ENCODE assay signal across 8 cellular contexts in genomic region chr1:109398343-109399225, GRCh38. TPM values are rescaled to one million over a fixed set of nuclear protein-coding genes. Genes with fewer than 3 reads are reported as not detected.
DNase-seq lines count a peak whose midpoint lies in the region; ATAC-seq and TF ChIP-seq lines count a peak whose summit lies in the region.

No MANE protein-coding gene starts in this region.

- H3K36me3 ChIP-seq in heart right ventricle (peaks cover 0 to 38% (median 0%) of the 10 kb centered on the region in 9 donors), adipocyte (ENCODE audit: control insufficient read depth, insufficient read depth, low read length, severe bottlenecking) (peaks cover 39% of the 10 kb centered on the region), right lobe of liver (peaks cover 0 to 26% (median 7%) of the 10 kb centered on the region in 4 donors), thyroid gland (peaks cover 8 to 11% of the 10 kb centered on the region in 2 donors)

- no peak for TF ChIP-seq POLR2A in right lobe of liver (IDR thresholded peaks at IDR 0.05)
- no peak for TF ChIP-seq POLR2A in thyroid gland (IDR thresholded peaks at IDR 0.05)

- intact Hi-C loops in heart right ventricle (cut with DNase I) (loop anchor here in 9 of 10 donors (1.0 to 10.0 kb wide), 12 partner anchors 36 to 304 kb away; partner anchors contain the start of genes PSRC1 (in 3 of the 9) and TMEM167B (in 1 of the 9)), left ventricle myocardium superior (cut with micrococcal nuclease) (loop anchor here (1.0 kb wide), 1 partner anchor 121 kb away; no protein-coding TSS in a partner anchor), right lobe of liver (cut with DNase I) (loop anchor here in 1 of 2 donors (5.0 kb wide), 1 partner anchor 136 kb away; no protein-coding TSS in a partner anchor), thyroid gland (cut with DNase I) (loop anchor here (5.0 kb wide), 1 partner anchor 116 kb away; the partner anchor contains the start of gene PSRC1)

- WGBS in heart right ventricle, 2 donors = 46 to 50% methylated on average over 18 of the region's 18 CpGs
- WGBS in right lobe of liver (ENCODE audit: insufficient coverage, low coverage, low lambda C conversion rate, missing lambda C conversion rate) = 49% methylated on average over 18 of the region's 18 CpGs
- WGBS in thyroid gland, 2 donors = 30 to 41% methylated on average over 18 of the region's 18 CpGs

- H3K4me1 ChIP-seq in heart right ventricle = peaks cover 3 to 66% (median 45%) of the 10 kb centered on the region in 9 donors
- peaks cover 43% of the 10 kb centered on the region for H3K4me1 ChIP-seq in adipocyte (ENCODE audit: control insufficient read depth, insufficient read depth, low read length)
- peaks cover 0 to 26% (median 3%) of the 10 kb centered on the region in 4 donors for H3K4me1 ChIP-seq in right lobe of liver
- peaks cover 22 to 30% of the 10 kb centered on the region in 2 donors for H3K4me1 ChIP-seq in thyroid gland

- H3K9me3 ChIP-seq in heart right ventricle = no peaks in the 10 kb centered on the region
- H3K9me3 ChIP-seq in adipocyte (ENCODE audit: control insufficient read depth, low read length) = no peaks in the 10 kb centered on the region
- no peaks in the 10 kb centered on the region for H3K9me3 ChIP-seq in right lobe of liver
- H3K9me3 ChIP-seq in thyroid gland = no peaks in the 10 kb centered on the region

- H3K4me3 ChIP-seq in heart right ventricle (peak overlapping the region; percentile 29 to 80 (median 64)), adipocyte (ENCODE audit: low read length) (peak overlapping the region; percentile 89), right lobe of liver (peak overlapping the region; percentile 39 to 62 (median 39)), thyroid gland (replicated peaks in 1 of 3) (peak overlapping the region in 2 of 3 donors; percentile 48)

- DNase-seq in heart right ventricle (no peak), left ventricle myocardium superior (no peak), adipocyte (ENCODE audit: low read depth) (no peak), right lobe of liver (no peak), thyroid gland (no peak), GOT3 (lab: John Stamatoyannopoulos, UW) (no peak)

- peaks cover 0 to 11% (median 0%) of the 10 kb centered on the region in 7 donors for H3K27me3 ChIP-seq in heart right ventricle
- H3K27me3 ChIP-seq in adipocyte (replicated peaks; ENCODE audit: control insufficient read depth, insufficient read depth, low read length) = no peaks in the 10 kb centered on the region
- no peaks in the 10 kb centered on the region for H3K27me3 ChIP-seq in right lobe of liver
- no peaks in the 10 kb centered on the region for H3K27me3 ChIP-seq in thyroid gland

- peak overlapping the region; percentile 94 for H3K9ac ChIP-seq in adipocyte (ENCODE audit: low read length)

- H3K27ac ChIP-seq in heart right ventricle (peak overlapping the region in 9 of 10 donors; percentile 53 to 93 (median 64)), right lobe of liver (peak overlapping the region in 1 of 3 donors; percentile 59), thyroid gland (peak overlapping the region; percentile 51 to 96 (median 94))

- TF ChIP-seq CTCF in heart right ventricle (IDR thresholded peaks at IDR 0.05) (no peak), right lobe of liver (IDR thresholded peaks at IDR 0.05) (no peak), thyroid gland (IDR thresholded peaks at IDR 0.05) (no peak)

- no peak for ATAC-seq in heart right ventricle
- no peak for ATAC-seq in left ventricle myocardium superior
- peak in 1 of 4 donors; percentile 6 for ATAC-seq in right lobe of liver
- no peak for ATAC-seq in HG03039 (IDR thresholded peaks at IDR 0.05; ENCODE audit: unreplicated experiment)
- ATAC-seq in HG03565 (IDR thresholded peaks at IDR 0.05; ENCODE audit: unreplicated experiment) = no peak

RNA-seq across cellular contexts. Expression of gene SORT1, which starts 0.9 kb away (rescaled TPM):
- total RNA-seq in heart right ventricle (100 to 1,000 TPM; 105 to 235 (median 132) TPM), left ventricle myocardium superior (117 TPM), right lobe of liver (10 to 100 TPM in 3 of 6 experiments, 1 to 10 TPM in 3; 3.2 to 30.3 (median 13.7) TPM), thyroid gland (100 to 1,000 TPM in 3 of 4 donors, 10 to 100 TPM in 1; 65.7 to 152 (median 137) TPM)
- 10 to 100 TPM; 32.8 to 64.1 TPM for polyA plus RNA-seq in heart right ventricle

RNA-seq across cellular contexts. Expression of gene PSMA5, which starts 27.7 kb away (rescaled TPM):
- total RNA-seq in heart right ventricle (10 to 100 TPM; 51.2 to 65.6 (median 59.2) TPM), left ventricle myocardium superior (50.8 TPM), right lobe of liver (10 to 100 TPM; 38.8 to 83.5 (median 61.1) TPM), thyroid gland (10 to 100 TPM; 25.1 to 35.7 (median 28.0) TPM)
- polyA plus RNA-seq in heart right ventricle = 10 to 100 TPM; 22.7 to 94.6 TPM

Comparison
In these comparisons a context has a peak if more than half of its experiments do, and no peak if none do; other contexts are left out.
1. H3K4me3 ChIP-seq: peak in every context shown above with its lines; median percentile 89 in adipocyte; 64 in heart right ventricle; 48 in thyroid gland; 39 in right lobe of liver.